8 cellular contexts compared by ENCODE assay signal in genomic region chr2:135052042-135052876, GRCh38. TPM values are rescaled to one million over a fixed set of nuclear protein-coding genes. Genes with fewer than 3 reads are reported as not detected.
DNase-seq lines count a peak whose midpoint lies in the region; ATAC-seq, FAIRE-seq and TF ChIP-seq lines count a peak whose summit lies in the region.

TSS of gene RAB3GAP1 (plus strand) at chr2:135052292. CDS start at chr2:135052308, 16 bp downstream.

- TF ChIP-seq POLR2A in breast epithelium (IDR thresholded peaks at IDR 0.05) = peak; percentile 78

- peaks cover 28% of the 10 kb centered on the region for H3K4me1 ChIP-seq in A673 (ENCODE audit: insufficient read depth, low read length, poor library complexity, severe bottlenecking)
- no peaks in the 10 kb centered on the region for H3K4me1 ChIP-seq in breast epithelium
- H3K4me1 ChIP-seq in small intestine (ENCODE audit: control insufficient read depth in 2 of 2, insufficient read depth in 1 of 2, low read depth in 1 of 2, low read length in 1 of 2) = peaks cover 3 to 9% of the 10 kb centered on the region in 2 donors

- WGBS in small intestine, 3 donors = 0% methylated on average over 45 of the region's 45 CpGs

- POLR2A ChIA-PET in A673 (lab: Charles Lee; ENCODE audit: low non-redundant PET) = interaction anchor here (0.6 kb wide), 1 partner anchor 63 kb away, joined by 10 read pairs; no protein-coding TSS in a partner anchor

- H3K27me3 ChIP-seq in A673 (replicated peaks; ENCODE audit: insufficient read depth, low read depth, low read length, poor library complexity) = no peaks in the 10 kb centered on the region
- H3K27me3 ChIP-seq in WERI-Rb-1 (ENCODE audit: insufficient read depth, low read depth, severe bottlenecking) = no peaks in the 10 kb centered on the region
- no peaks in the 10 kb centered on the region for H3K27me3 ChIP-seq in breast epithelium
- H3K27me3 ChIP-seq in small intestine (ENCODE audit: control insufficient read depth in 2 of 2, insufficient read depth in 2 of 2, low read length in 2 of 2) = no peaks in the 10 kb centered on the region

- CTCF ChIA-PET in A673 (lab: Charles Lee) = interaction anchor here (0.8 to 1.0 kb wide), 2 partner anchors 48 to 116 kb away, joined by 6 read pairs; no protein-coding TSS in a partner anchor

- peak within 1 kb of the TSS; percentile 82 for H3K4me3 ChIP-seq in A673 (ENCODE audit: low read depth, low read length, poor library complexity, severe bottlenecking)
- H3K4me3 ChIP-seq in WERI-Rb-1 (ENCODE audit: low read depth, low read length) = peak within 1 kb of the TSS; percentile 73
- peak within 1 kb of the TSS; percentile 73 to 80 (median 75) for H3K4me3 ChIP-seq in breast epithelium
- peak within 1 kb of the TSS; percentile 60 to 83 for H3K4me3 ChIP-seq in small intestine (ENCODE audit: low read depth in 1 of 2, low read length in 2 of 2)

- ATAC-seq in GM18867 (IDR thresholded peaks at IDR 0.05; ENCODE audit: unreplicated experiment) = peak; percentile 87
- ATAC-seq in HG03097 (IDR thresholded peaks at IDR 0.05; ENCODE audit: low FRiP score, unreplicated experiment) = peak; percentile 70

- TF ChIP-seq CTCF in A673 (conservative IDR thresholded peaks at IDR 0.05; ENCODE audit: low read depth, low read length) (no peak), WERI-Rb-1 (IDR thresholded peaks at IDR 0.05; ENCODE audit: low read depth, low read length) (no peak), breast epithelium (IDR thresholded peaks at IDR 0.05) (no peak)

- H3K27ac ChIP-seq in A673 (ENCODE audit: low read depth, low read length, poor library complexity, severe bottlenecking) = peak within 1 kb of the TSS; percentile 94
- H3K27ac ChIP-seq in WERI-Rb-1 = peak within 1 kb of the TSS; percentile 86
- peak within 1 kb of the TSS; percentile 92 to 98 for H3K27ac ChIP-seq in breast epithelium
- peak within 1 kb of the TSS; percentile 74 to 97 for H3K27ac ChIP-seq in small intestine (ENCODE audit: low read depth in 1 of 2, low read length in 1 of 2)

- H3K9me3 ChIP-seq in A673 (ENCODE audit: low read depth, low read length, poor library complexity, severe bottlenecking) = no peaks in the 10 kb centered on the region
- H3K9me3 ChIP-seq in WERI-Rb-1 (ENCODE audit: severe bottlenecking) = no peaks in the 10 kb centered on the region
- no peaks in the 10 kb centered on the region for H3K9me3 ChIP-seq in breast epithelium
- no peaks in the 10 kb centered on the region for H3K9me3 ChIP-seq in small intestine (ENCODE audit: control insufficient read depth, low read depth)

- FAIRE-seq in small intestine (lab: Jason Lieb, UNC) = no peak

- H3K36me3 ChIP-seq in A673 (ENCODE audit: insufficient read depth, low read length, poor library complexity, severe bottlenecking) = peaks cover 6% of the 10 kb centered on the region
- H3K36me3 ChIP-seq in WERI-Rb-1 = peaks cover 22% of the 10 kb centered on the region
- no peaks in the 10 kb centered on the region for H3K36me3 ChIP-seq in breast epithelium
- H3K36me3 ChIP-seq in small intestine (ENCODE audit: control insufficient read depth in 2 of 2, insufficient read depth in 2 of 2, low read length in 2 of 2) = no peaks in the 10 kb centered on the region

- peak; percentile 91 for DNase-seq in A673 (ENCODE audit: low spot score)
- peak; percentile 89 for DNase-seq in NCI-H2227 (lab: John Stamatoyannopoulos, UW; ENCODE audit: unreplicated experiment)
- DNase-seq in WERI-Rb-1 = peak; percentile 78
- DNase-seq in breast epithelium (ENCODE audit: low spot score in 2 of 2) = peak; percentile 68 to 73
- DNase-seq in iPS-NIHi11 (ENCODE audit: low spot score) = peak; percentile 93
- peak; percentile 87 for DNase-seq in small intestine

- BruUV-seq in A673 (replicated peaks; lab: Mats Ljungman, UMichigan) = no TSS peak

- intact Hi-C loops in A673 (cut with micrococcal nuclease; ENCODE audit: unreplicated experiment) (loop anchor here (5.0 kb wide), 1 partner anchor 480 kb away; the partner anchor contains the start of genes R3HDM1 and ZRANB3), breast epithelium (cut with DNase I; ENCODE audit: low total_unique reads) (no loop called here)

RNA-seq across cellular contexts. Expression of gene RAB3GAP1, which starts in this region (rescaled TPM):
- total RNA-seq in A673 (2021) (38.9 and 39.8 TPM in 2 replicates), breast epithelium (10 to 100 TPM; 53.9 to 70.5 (median 54.1) TPM)
- 10 to 100 TPM; 15.1 to 17.5 (median 16.5) TPM for polyA plus RNA-seq in small intestine

Comparison
In these comparisons a context has a peak if more than half of its experiments do, and no peak if none do; other contexts are left out.
1. Peak in every context shown above with its lines: DNase-seq, ATAC-seq, H3K4me3 ChIP-seq and H3K27ac ChIP-seq.